ENCODE assay signal across 8 cellular contexts in the genomic region with DNA sequence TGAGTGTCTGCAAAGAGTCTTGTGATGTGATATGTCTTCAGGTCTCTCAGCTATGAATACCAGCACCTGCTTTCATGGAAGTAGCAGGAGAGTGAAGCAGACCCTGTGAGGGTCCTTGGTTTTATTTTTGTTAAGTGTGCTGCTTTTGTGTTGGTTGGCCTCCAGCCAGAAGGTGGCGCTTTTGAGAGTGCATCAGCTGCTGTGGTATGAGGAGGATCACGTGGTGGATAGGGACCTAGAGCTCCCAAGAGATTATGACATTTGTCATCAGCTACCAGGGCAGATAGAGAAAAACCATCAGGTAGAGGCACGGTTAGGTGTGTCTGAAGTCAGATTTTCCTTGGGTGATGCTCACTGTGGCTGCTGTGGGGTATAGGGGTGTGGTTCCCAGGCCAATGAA.
DNase-seq lines count a peak whose midpoint lies in the region; ATAC-seq and TF ChIP-seq lines count a peak whose summit lies in the region.

No MANE protein-coding gene starts in this region.

- DNase-seq in LNCaP clone FGC (ENCODE audit: low read depth) = no peak
- DNase-seq in endothelial cell (ENCODE audit: low spot score) = peak; percentile 4
- DNase-seq in pons (ENCODE audit: low spot score) = no peak
- no peak for DNase-seq in NCI-H446 treated with DMSO at 0.1 percent for 48 hours (lab: John Stamatoyannopoulos, UW)
- DNase-seq in foreskin fibroblast = no peak

- TF ChIP-seq CTCF in GM12874 (IDR thresholded peaks at IDR 0.05; ENCODE audit: insufficient read depth, low read depth, low read length) (peak; percentile 31; the same call in 1 of the 2 replicates), LNCaP clone FGC (IDR thresholded peaks at IDR 0.05; ENCODE audit: control insufficient read depth, extremely low read depth, insufficient read depth) (peak; percentile 8; the same call in 1 of the 2 replicates), endothelial cell (IDR thresholded peaks at IDR 0.05; ENCODE audit: unreplicated experiment) (no peak), foreskin fibroblast (IDR thresholded peaks at IDR 0.05; ENCODE audit: low read depth, low read length) (no peak)

- H3K4me3 Mint-ChIP-seq in endothelial cell (ENCODE audit: unreplicated experiment) = no peak overlapping the region

- H3K36me3 Mint-ChIP-seq in endothelial cell (ENCODE audit: low read depth, unreplicated experiment) = no peaks in the 10 kb centered on the region

- H3K27me3 Mint-ChIP-seq in endothelial cell (ENCODE audit: unreplicated experiment) = peaks cover 1% of the 10 kb centered on the region

- no peaks in the 10 kb centered on the region for H3K4me1 Mint-ChIP-seq in endothelial cell (ENCODE audit: unreplicated experiment)

- H3K4me3 ChIP-seq in LNCaP clone FGC (ENCODE audit: low read depth, low read length) = no peak overlapping the region
- H3K4me3 ChIP-seq in foreskin fibroblast (ENCODE audit: low read depth in 1 of 2, low read length in 2 of 2) = no peak overlapping the region

- H3K9me3 Mint-ChIP-seq in endothelial cell (ENCODE audit: unreplicated experiment) = peaks cover 5% of the 10 kb centered on the region

- no peak overlapping the region for H3K27ac Mint-ChIP-seq in endothelial cell (ENCODE audit: unreplicated experiment)

- peak; percentile 72 for ATAC-seq in GM21447 (IDR thresholded peaks at IDR 0.05; ENCODE audit: unreplicated experiment)
- ATAC-seq in HG03571 (IDR thresholded peaks at IDR 0.05; ENCODE audit: unreplicated experiment) = no peak

Comparison
In these comparisons a context has a peak if more than half of its experiments do, and no peak if none do; other contexts are left out.
1. CTCF ChIP-seq: peak in GM12874 (single experiment) and LNCaP clone FGC (single experiment); none in endothelial cell (single experiment) and foreskin fibroblast (single experiment).